ENCODE assay signal across 9 cellular contexts in the genomic region with DNA sequence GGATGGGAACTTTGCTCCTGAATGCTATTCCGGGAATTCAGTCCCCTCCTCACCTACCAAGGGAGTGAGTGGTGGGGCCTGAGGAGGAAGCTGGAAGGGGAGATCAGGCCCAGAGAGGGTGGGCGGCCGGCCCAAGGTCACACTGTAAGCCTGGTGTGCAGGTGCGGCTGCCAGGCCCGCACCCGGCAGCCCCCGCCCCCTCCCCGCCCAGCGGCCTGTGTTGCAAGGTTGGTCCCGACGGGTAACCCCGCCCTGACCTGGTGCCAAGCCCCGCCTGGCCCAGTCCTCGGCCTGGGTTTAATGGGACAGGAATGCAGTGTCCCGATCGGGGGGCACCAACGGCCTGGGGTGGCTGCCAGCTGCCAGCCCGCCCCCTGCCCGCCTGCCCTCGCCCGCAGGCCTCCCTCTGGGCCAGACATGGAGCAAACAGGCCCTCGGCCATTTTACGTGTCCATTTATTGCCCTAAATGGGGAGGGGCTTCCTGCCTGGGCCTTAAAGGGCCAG. TPM values are rescaled to one million over a fixed set of nuclear protein-coding genes. Genes with fewer than 3 reads are reported as not detected.
DNase-seq lines count a peak whose midpoint lies in the region; ATAC-seq and TF ChIP-seq lines count a peak whose summit lies in the region.
"Had no signal": no experiment of that assay in that cellular context is flagged by ENCODE, and none has a peak within 500 bp of the region (broad histone marks: within the 10 kb centered on the region; RNA-seq: fewer than 3 reads in every experiment).

No MANE protein-coding gene starts in this region.

- peaks cover 17% of the 10 kb centered on the region for H3F3A ChIP-seq in neural progenitor cell (ENCODE audit: low read depth)

- H2AFZ ChIP-seq in neural progenitor cell (replicated peaks) = no peak overlapping the region

- H3K4me1 ChIP-seq in adrenal gland (replicated peaks in 1 of 2) (peaks cover 68 to 70% of the 10 kb centered on the region in 2 donors), tibial nerve (peaks cover 0 to 80% (median 65%) of the 10 kb centered on the region in 4 donors), neural progenitor cell (peaks cover 6% of the 10 kb centered on the region)

- no peak overlapping the region for H3K4me2 ChIP-seq in neural progenitor cell

- DNase-seq in SIG-M5 treated with dmso at 0.1 percent for 504 hours (lab: John Stamatoyannopoulos, UW; ENCODE audit: unreplicated experiment) (peak; percentile 37), SIG-M5 (lab: John Stamatoyannopoulos, UW) (no peak), adrenal gland (peak; percentile 78 to 94 (median 90)), left colon (peak; percentile 95 to 96), tibial nerve (ENCODE audit: low spot score in 2 of 2) (peak; percentile 79 to 83), cerebellar cortex (ENCODE audit: low spot score) (no peak), neural progenitor cell (ENCODE audit: low spot score) (no peak)
- DNase-seq: DND-41 had no signal

- peak in 1 of 2 donors; percentile 65 for TF ChIP-seq EP300 in tibial nerve (IDR thresholded peaks at IDR 0.05)

- TF ChIP-seq CTCF in adrenal gland (IDR thresholded peaks at IDR 0.05) = no peak
- no peak for TF ChIP-seq CTCF in tibial nerve (IDR thresholded peaks at IDR 0.05)
- TF ChIP-seq CTCF in neural progenitor cell (IDR thresholded peaks at IDR 0.05) = no peak

- H3K9me3 Mint-ChIP-seq in neural progenitor cell = no peaks in the 10 kb centered on the region

- H3K27ac Mint-ChIP-seq in neural progenitor cell = no peak overlapping the region

- H3K9me3 ChIP-seq in adrenal gland (replicated peaks in 1 of 3) (no peaks in the 10 kb centered on the region), tibial nerve (no peaks in the 10 kb centered on the region), neural progenitor cell (ENCODE audit: low read depth) (no peaks in the 10 kb centered on the region)

- peaks cover 80% of the 10 kb centered on the region for H4K20me1 ChIP-seq in neural progenitor cell (ENCODE audit: low read depth)

- H3K27ac ChIP-seq in adrenal gland (peak overlapping the region; percentile 73 to 98 (median 93)), tibial nerve (peak overlapping the region; percentile 88 to 100 (median 98)), neural progenitor cell (no peak overlapping the region)

- H3K4me3 Mint-ChIP-seq in neural progenitor cell = no peak overlapping the region

- peaks cover 5% of the 10 kb centered on the region for H3K4me1 Mint-ChIP-seq in neural progenitor cell

- H3K27me3 ChIP-seq in adrenal gland (no peaks in the 10 kb centered on the region), tibial nerve (no peaks in the 10 kb centered on the region), neural progenitor cell (no peaks in the 10 kb centered on the region)

- 15 to 33% (median 23%) methylated on average over 1 to 23 of the region's 23 CpGs for WGBS in adrenal gland, 4 donors
- WGBS in tibial nerve, 2 donors = 13 to 16% methylated on average over 8 to 19 of the region's 23 CpGs

- H3K36me3 ChIP-seq in adrenal gland (replicated peaks in 1 of 2) = no peaks in the 10 kb centered on the region
- H3K36me3 ChIP-seq in tibial nerve = peaks cover 0 to 4% (median 0%) of the 10 kb centered on the region in 3 donors
- no peaks in the 10 kb centered on the region for H3K36me3 ChIP-seq in neural progenitor cell

- TF ChIP-seq POLR2A in adrenal gland (IDR thresholded peaks at IDR 0.05) (no peak), tibial nerve (IDR thresholded peaks at IDR 0.05) (no peak)

- ATAC-seq in left colon (peak; percentile 47), GM18858 (IDR thresholded peaks at IDR 0.05; ENCODE audit: unreplicated experiment) (no peak)

- H3K9ac ChIP-seq in neural progenitor cell = no peak overlapping the region

- H3K36me3 Mint-ChIP-seq in neural progenitor cell = peaks cover 1% of the 10 kb centered on the region

- H3K4me3 ChIP-seq in adrenal gland (peak overlapping the region in 1 of 4 donors; percentile 57), tibial nerve (peak overlapping the region; percentile 27 to 100 (median 47)), neural progenitor cell (no peak overlapping the region)

- peaks cover 5% of the 10 kb centered on the region for H3K27me3 Mint-ChIP-seq in neural progenitor cell (ENCODE audit: insufficient read depth, low read depth)

- intact Hi-C loops in adrenal gland (cut with DNase I) (loop anchor here in 1 of 2 donors (5.0 kb wide), 1 partner anchor 49 kb away; no protein-coding TSS in a partner anchor), left colon (cut with DNase I, micrococcal nuclease) (no loop called here)

- H3K79me2 ChIP-seq in neural progenitor cell (ENCODE audit: low read depth) = peaks cover 81% of the 10 kb centered on the region

RNA-seq across cellular contexts. Expression of gene ZBTB7A, which starts 5.5 kb away (rescaled TPM):
- 10 to 100 TPM; 34.3 to 77.2 (median 57.6) TPM for total RNA-seq in adrenal gland
- 10 to 100 TPM in 2 of 3 donors, 1 to 10 TPM in 1; 7.1 to 22.5 (median 10.6) TPM for polyA plus RNA-seq in adrenal gland
- total RNA-seq in left colon = 100 to 1,000 TPM; 110 to 124 TPM
- total RNA-seq in tibial nerve = 10 to 100 TPM; 64.9 to 97.7 (median 86.7) TPM
- total RNA-seq in neural progenitor cell (ENCODE audit: low replicate concordance) = 4.0 and 10.0 TPM in 2 replicates

RNA-seq across cellular contexts. Expression of gene PIAS4, which starts 53.7 kb away (rescaled TPM):
- total RNA-seq in adrenal gland (10 to 100 TPM; 16.6 to 40.7 (median 28.6) TPM), left colon (10 to 100 TPM; 25.1 to 27.7 TPM), tibial nerve (10 to 100 TPM; 23.0 to 32.4 (median 26.3) TPM), neural progenitor cell (ENCODE audit: low replicate concordance) (17.0 and 34.1 TPM in 2 replicates)
- 10 to 100 TPM; 13.7 to 22.3 (median 21.2) TPM for polyA plus RNA-seq in adrenal gland

Comparison
In these comparisons a context has a peak if more than half of its experiments do, and no peak if none do; other contexts are left out.
1. DNase-seq: peak in SIG-M5 treated with dmso at 0.1 percent for 504 hours (single experiment), adrenal gland (7 of 7), left colon (2 of 2) and tibial nerve (2 of 2); none in SIG-M5 (single experiment), cerebellar cortex (single experiment) and neural progenitor cell (single experiment).